ENCODE assay signal across 10 cellular contexts in the genomic region with DNA sequence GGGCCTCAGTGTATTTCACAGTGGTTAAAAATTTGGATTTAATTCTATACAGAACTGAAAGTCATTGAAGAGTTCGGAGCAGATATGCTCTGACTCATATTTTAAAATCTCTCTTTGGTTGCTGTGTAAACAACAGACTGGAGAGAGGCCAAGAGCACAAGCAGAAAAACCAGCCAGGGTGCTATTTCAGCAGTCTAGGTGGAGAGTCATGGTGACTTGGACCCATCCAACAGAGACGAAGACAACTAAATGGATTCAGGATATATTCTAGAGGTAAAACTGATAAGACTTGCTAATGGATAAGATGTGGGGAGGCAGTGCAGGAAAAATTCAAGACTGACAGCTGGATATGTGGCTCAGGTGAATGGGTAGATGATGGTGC.
A peak's percentile ranks its signal among the peaks of the same experiment; 100 is the strongest.
DNase-seq lines count a peak whose midpoint lies in the region; FAIRE-seq and TF ChIP-seq lines count a peak whose summit lies in the region.
"Had no signal": no experiment of that assay in that cellular context is flagged by ENCODE, and none has a peak within 500 bp of the region (broad histone marks: within the 10 kb centered on the region; RNA-seq: fewer than 3 reads in every experiment).

No MANE protein-coding gene starts in this region.

- POLR2A ChIA-PET in AG04450 (lab: Yijun Ruan, JAX): no interaction called here

- no peak for TF ChIP-seq CTCF in AG04450 (IDR thresholded peaks at IDR 0.05; ENCODE audit: low read depth, low read length)
- TF ChIP-seq CTCF in keratinocyte (optimal IDR thresholded peaks at IDR 0.05 in 1 of 3, IDR thresholded peaks at IDR 0.05 in 1 of 3, conservative IDR thresholded peaks at IDR 0.05 in 1 of 3; ENCODE audit: extremely low read depth in 1 of 3, insufficient read depth in 2 of 3, low read length in 3 of 3): no peak

- H3K36me3 ChIP-seq in adipocyte (ENCODE audit: control insufficient read depth, insufficient read depth, low read length, severe bottlenecking): peaks cover 20% of the 10 kb centered on the region
- peaks cover 0 to 6% of the 10 kb centered on the region in 2 experiments for H3K36me3 ChIP-seq in keratinocyte (ENCODE audit: control insufficient read depth in 2 of 2, extremely low read depth in 1 of 2, insufficient read depth in 2 of 2, low read length in 2 of 2)
- H3K36me3 ChIP-seq: ovary had no signal

- H3K9ac ChIP-seq in adipocyte (ENCODE audit: low read length) (peak overlapping the region; percentile 57), keratinocyte (ENCODE audit: control insufficient read depth, extremely low read depth, insufficient read depth, low read length) (peak overlapping the region; percentile 36)

- H3K4me3 ChIP-seq in AG04450 (ENCODE audit: low read depth, low read length) (peak overlapping the region; percentile 1; the same call in 1 of the 2 replicates), adipocyte (ENCODE audit: low read length) (peak overlapping the region; percentile 66), keratinocyte (ENCODE audit: control insufficient read depth in 2 of 3, extremely low read depth in 1 of 3, insufficient read depth in 2 of 3, low read depth in 1 of 3, low read length in 3 of 3) (peak overlapping the region in 1 of 3 experiments; percentile 47)
- H3K4me3 ChIP-seq: ovary had no signal

- H3K9me3 ChIP-seq in AG04450 (ENCODE audit: control insufficient read depth, insufficient read depth, low read length) (no peaks in the 10 kb centered on the region), adipocyte (ENCODE audit: control insufficient read depth, low read length) (no peaks in the 10 kb centered on the region), keratinocyte (ENCODE audit: control insufficient read depth, low read depth, low read length) (no peaks in the 10 kb centered on the region)
- H3K9me3 ChIP-seq: ovary had no signal

- peak overlapping the region; percentile 74 for H3K4me2 ChIP-seq in keratinocyte (ENCODE audit: control insufficient read depth, extremely low read depth, insufficient read depth, low read depth, low read length)

- CTCF ChIA-PET in AG04450 (lab: Charles Lee): interaction anchor here (1.9 to 2.2 kb wide), 2 partner anchors 20 to 21 kb away, joined by 6 read pairs; no protein-coding TSS in a partner anchor

- no peak overlapping the region for H2AFZ ChIP-seq in keratinocyte (ENCODE audit: control insufficient read depth, low read length)

- H3K27ac ChIP-seq in AG04450 (ENCODE audit: low read depth, low read length) (peak overlapping the region; percentile 49), keratinocyte (ENCODE audit: control insufficient read depth, insufficient read depth, low read length) (peak overlapping the region; percentile 66)

- peak; percentile 78 for DNase-seq in AG04450 (ENCODE audit: low read depth, low spot score)
- peak; percentile 95 for DNase-seq in M059J (ENCODE audit: low read depth)
- peak; percentile 93 for DNase-seq in adipocyte (ENCODE audit: low read depth)
- no peak for DNase-seq in keratinocyte (ENCODE audit: low read depth, low spot score)
- no peak for DNase-seq in NK-92 treated with Interleukin-12 subunit alpha and Interleukin-12 subunit beta, amount 100 ng/mL, for 24 hours (lab: John Stamatoyannopoulos, UW)
- no peak for DNase-seq in activated effector memory CD4-positive, alpha-beta T cell treated with Interleukin-2 at 50 U/mL for 16 hours
- no peak for DNase-seq in iPS-NIHi7 (ENCODE audit: extremely low spot score)
- DNase-seq in medulla oblongata (ENCODE audit: extremely low spot score): no peak

- H3K27me3 ChIP-seq in AG04450 (ENCODE audit: control insufficient read depth, insufficient read depth, low read length): no peaks in the 10 kb centered on the region
- no peaks in the 10 kb centered on the region for H3K27me3 ChIP-seq in adipocyte (replicated peaks; ENCODE audit: control insufficient read depth, insufficient read depth, low read length)
- no peaks in the 10 kb centered on the region for H3K27me3 ChIP-seq in keratinocyte (ENCODE audit: control insufficient read depth, extremely low read depth, insufficient read depth, low read length)
- H3K27me3 ChIP-seq: ovary had no signal

- peaks cover 7% of the 10 kb centered on the region for H3K79me2 ChIP-seq in keratinocyte (ENCODE audit: control insufficient read depth, insufficient read depth, low read length)

- dilution Hi-C loops in keratinocyte (cut with MboI; ENCODE audit: extremely low pct_ligation_motif_present, low sequenced_read_pairs): no loop called here

- H4K20me1 ChIP-seq in keratinocyte (ENCODE audit: control insufficient read depth, extremely low read depth, insufficient read depth, low read length): no peaks in the 10 kb centered on the region

- H3K4me1 ChIP-seq in adipocyte (ENCODE audit: control insufficient read depth, insufficient read depth, low read length) (peaks cover 45% of the 10 kb centered on the region), keratinocyte (ENCODE audit: control insufficient read depth, extremely low read depth, insufficient read depth, low read length) (peaks cover 42% of the 10 kb centered on the region)

- peak; percentile 82 for FAIRE-seq in keratinocyte (lab: Jason Lieb, UNC)
- FAIRE-seq: G401.6 had no signal

- no peaks in the 10 kb centered on the region for H3K9me1 ChIP-seq in keratinocyte (ENCODE audit: control insufficient read depth, extremely low read depth, insufficient read depth, low read length)

Comparison
In these comparisons a context has a peak if more than half of its experiments do, and no peak if none do; other contexts are left out.
1. DNase-seq: peak in AG04450 (single experiment), M059J (single experiment) and adipocyte (single experiment); none in keratinocyte (single experiment), NK-92 treated with Interleukin-12 subunit alpha and Interleukin-12 subunit beta, amount 100 ng/mL, for 24 hours (single experiment), activated effector memory CD4-positive, alpha-beta T cell treated with Interleukin-2 at 50 U/mL for 16 hours (single experiment), iPS-NIHi7 (single experiment) and medulla oblongata (single experiment).